14 cellular contexts compared by ENCODE assay signal in genomic region chr1:43971336-43971980, GRCh38. TPM values are rescaled to one million over a fixed set of nuclear protein-coding genes. Genes with fewer than 3 reads are reported as not detected.
A peak's percentile ranks its signal among the peaks of the same experiment; 100 is the strongest.
DNase-seq lines count a peak whose midpoint lies in the region; ATAC-seq and TF ChIP-seq lines count a peak whose summit lies in the region.
"Had no signal": no experiment of that assay in that cellular context is flagged by ENCODE, and none has a peak within 500 bp of the region (broad histone marks: within the 10 kb centered on the region; RNA-seq: fewer than 3 reads in every experiment).

No MANE protein-coding gene starts in this region.

- intact Hi-C loops in activated T-helper 2 cell treated with anti-CD3 and anti-CD28 coated beads, Interferon-gamma antibody, Interleukin-2, Interleukin-4, amounts not matched to agents 10 μg/mL and 5 μg/mL and 100 μg/mL, durations not matched to agents 14 hours and 24 hours and 36 hours (cut with micrococcal nuclease), result no loop called here
- intact Hi-C loops in natural killer cell (cut with micrococcal nuclease) (no loop called here), head of caudate nucleus (cut with DNase I) (no loop called here)

- peaks cover 38% of the 10 kb centered on the region for H3K79me2 ChIP-seq in DOHH2 (ENCODE audit: control insufficient read depth, low read length)

- peaks cover 6% of the 10 kb centered on the region for H3K36me3 ChIP-seq in CD4-positive, CD25-positive, alpha-beta regulatory T cell (ENCODE audit: control insufficient read depth, insufficient read depth, low read length)
- H3K36me3 ChIP-seq in DOHH2 (ENCODE audit: control insufficient read depth, low read length), result peaks cover 50% of the 10 kb centered on the region

- peaks cover 0 to 1% (median 0%) of the 10 kb centered on the region in 7 donors for H3K9me3 Mint-ChIP-seq in CD4-positive, CD25-positive, alpha-beta regulatory T cell
- H3K9me3 Mint-ChIP-seq in activated T-helper 2 cell treated with anti-CD3 and anti-CD28 coated beads, Interferon-gamma antibody, Interleukin-2, Interleukin-4, amounts not matched to agents 10 μg/mL and 5 μg/mL and 100 μg/mL, durations not matched to agents 14 hours and 24 hours and 36 hours, result no peaks in the 10 kb centered on the region
- no peaks in the 10 kb centered on the region for H3K9me3 Mint-ChIP-seq in natural killer cell

- H3K4me1 Mint-ChIP-seq in CD4-positive, CD25-positive, alpha-beta regulatory T cell, result peaks cover 0 to 49% (median 22%) of the 10 kb centered on the region in 4 donors
- H3K4me1 Mint-ChIP-seq in activated T-helper 2 cell treated with anti-CD3 and anti-CD28 coated beads, Interferon-gamma antibody, Interleukin-2, Interleukin-4, amounts not matched to agents 10 μg/mL and 5 μg/mL and 100 μg/mL, durations not matched to agents 14 hours and 24 hours and 36 hours (ENCODE audit: low read depth), result peaks cover 32% of the 10 kb centered on the region
- peaks cover 43 to 51% of the 10 kb centered on the region in 2 donors for H3K4me1 Mint-ChIP-seq in natural killer cell

- DNase-seq in CD4-positive, CD25-positive, alpha-beta regulatory T cell, result no peak
- no peak for DNase-seq in activated T-helper 2 cell treated with anti-CD3 and anti-CD28 coated beads, Interferon-gamma antibody, Interleukin-2, Interleukin-4, amounts not matched to agents 10 μg/mL and 5 μg/mL and 100 μg/mL, durations not matched to agents 14 hours and 24 hours and 36 hours (ENCODE audit: low spot score)
- DNase-seq in natural killer cell (no peak), DMS 273 (lab: John Stamatoyannopoulos, UW; ENCODE audit: unreplicated experiment) (no peak), COR-L47 (lab: John Stamatoyannopoulos, UW) (no peak), head of caudate nucleus (no peak), CD1c-positive myeloid dendritic cell (ENCODE audit: extremely low spot score) (no peak)
- DNase-seq: activated CD4-positive, alpha-beta T cell treated with anti-CD3 and anti-CD28 coated beads, Interleukin-2, amount 50 U/mL, for 48 hours; amygdala; left ventricle myocardium superior; NCI-H1048; NCI-H345 had no signal

- H3F3A ChIP-seq in DOHH2 (ENCODE audit: control insufficient read depth, insufficient read depth), result peaks cover 12% of the 10 kb centered on the region; the same call in 1 of the 2 replicates

- H3K9me2 ChIP-seq in DOHH2 (replicated peaks; ENCODE audit: control insufficient read depth, low read length), result no peaks in the 10 kb centered on the region

- ATAC-seq in CD4-positive, CD25-positive, alpha-beta regulatory T cell (ENCODE audit: low read depth in 2 of 2), result no peak
- ATAC-seq in natural killer cell, result no peak
- ATAC-seq: left ventricle myocardium superior had no signal

- peaks cover 4% of the 10 kb centered on the region for H3K27me3 Mint-ChIP-seq in CD4-positive, CD25-positive, alpha-beta regulatory T cell
- no peaks in the 10 kb centered on the region for H3K27me3 Mint-ChIP-seq in activated T-helper 2 cell treated with anti-CD3 and anti-CD28 coated beads, Interferon-gamma antibody, Interleukin-2, Interleukin-4, amounts not matched to agents 10 μg/mL and 5 μg/mL and 100 μg/mL, durations not matched to agents 14 hours and 24 hours and 36 hours (ENCODE audit: low read depth)
- no peaks in the 10 kb centered on the region for H3K27me3 Mint-ChIP-seq in natural killer cell (ENCODE audit: low read depth in 2 of 2)

- H3K4me1 ChIP-seq in CD4-positive, CD25-positive, alpha-beta regulatory T cell (ENCODE audit: control insufficient read depth, insufficient read depth, low read length, poor library complexity, severe bottlenecking), result peaks cover 37% of the 10 kb centered on the region
- H3K4me1 ChIP-seq in DOHH2 (ENCODE audit: control insufficient read depth, low read length), result peaks cover 33% of the 10 kb centered on the region

- no peaks in the 10 kb centered on the region for H3K27me3 ChIP-seq in CD4-positive, CD25-positive, alpha-beta regulatory T cell (ENCODE audit: control insufficient read depth, insufficient read depth, low read length)
- H3K27me3 ChIP-seq in DOHH2 (ENCODE audit: control insufficient read depth, low read length), result no peaks in the 10 kb centered on the region
- H3K27me3 ChIP-seq: esophagus muscularis mucosa had no signal

- peak overlapping the region; percentile 90 to 93 (median 93) for H3K4me3 Mint-ChIP-seq in CD4-positive, CD25-positive, alpha-beta regulatory T cell
- peak overlapping the region; percentile 93 for H3K4me3 Mint-ChIP-seq in activated T-helper 2 cell treated with anti-CD3 and anti-CD28 coated beads, Interferon-gamma antibody, Interleukin-2, Interleukin-4, amounts not matched to agents 10 μg/mL and 5 μg/mL and 100 μg/mL, durations not matched to agents 14 hours and 24 hours and 36 hours (ENCODE audit: low read depth)
- peak overlapping the region; percentile 95 for H3K4me3 Mint-ChIP-seq in natural killer cell

- peak overlapping the region; percentile 89 for H3K4me2 ChIP-seq in DOHH2 (ENCODE audit: low read length)

- no peak overlapping the region for H3K4me3 ChIP-seq in CD4-positive, CD25-positive, alpha-beta regulatory T cell (ENCODE audit: low read depth, low read length)
- peak overlapping the region; percentile 95 for H3K4me3 ChIP-seq in DOHH2 (ENCODE audit: low read length)

- H3K36me3 Mint-ChIP-seq in CD4-positive, CD25-positive, alpha-beta regulatory T cell, result peaks cover 7% of the 10 kb centered on the region
- peaks cover 42% of the 10 kb centered on the region for H3K36me3 Mint-ChIP-seq in activated T-helper 2 cell treated with anti-CD3 and anti-CD28 coated beads, Interferon-gamma antibody, Interleukin-2, Interleukin-4, amounts not matched to agents 10 μg/mL and 5 μg/mL and 100 μg/mL, durations not matched to agents 14 hours and 24 hours and 36 hours (ENCODE audit: low read depth)
- no peaks in the 10 kb centered on the region for H3K36me3 Mint-ChIP-seq in natural killer cell

- H4K20me1 ChIP-seq in DOHH2 (ENCODE audit: control insufficient read depth, insufficient read depth, low read depth, low read length), result peaks cover 8% of the 10 kb centered on the region; the same call in 1 of the 2 replicates

- no peak overlapping the region for H3K27ac Mint-ChIP-seq in CD4-positive, CD25-positive, alpha-beta regulatory T cell
- H3K27ac Mint-ChIP-seq in activated T-helper 2 cell treated with anti-CD3 and anti-CD28 coated beads, Interferon-gamma antibody, Interleukin-2, Interleukin-4, amounts not matched to agents 10 μg/mL and 5 μg/mL and 100 μg/mL, durations not matched to agents 14 hours and 24 hours and 36 hours, result no peak overlapping the region
- H3K27ac Mint-ChIP-seq in natural killer cell, result no peak overlapping the region

- TF ChIP-seq CTCF in DOHH2 (IDR thresholded peaks at IDR 0.05; ENCODE audit: low read depth, low read length, poor library complexity, severe bottlenecking) (no peak), natural killer cell (IDR thresholded peaks at IDR 0.05) (no peak)

- no peak overlapping the region for H3K27ac ChIP-seq in CD4-positive, CD25-positive, alpha-beta regulatory T cell (ENCODE audit: insufficient read depth, low read length, poor library complexity, severe bottlenecking)
- no peak overlapping the region for H3K27ac ChIP-seq in DOHH2 (ENCODE audit: low read depth, low read length)
- H3K27ac ChIP-seq: esophagus muscularis mucosa had no signal

- H3K9me3 ChIP-seq in CD4-positive, CD25-positive, alpha-beta regulatory T cell (ENCODE audit: control insufficient read depth in 2 of 2, low read length in 2 of 2), result no peaks in the 10 kb centered on the region
- H3K9me3 ChIP-seq in DOHH2 (ENCODE audit: control insufficient read depth, insufficient read depth, low read length), result no peaks in the 10 kb centered on the region
- H3K9me3 ChIP-seq: esophagus muscularis mucosa had no signal

RNA-seq across cellular contexts. Expression of gene DPH2, which starts 1.6 kb away (rescaled TPM):
- 17.9 TPM for total RNA-seq in CD4-positive, CD25-positive, alpha-beta regulatory T cell
- polyA plus RNA-seq in CD4-positive, CD25-positive, alpha-beta regulatory T cell, result 10 to 100 TPM; 17.2 to 25.0 (median 21.0) TPM
- total RNA-seq in activated T-helper 2 cell treated with anti-CD3 and anti-CD28 coated beads, Interferon-gamma antibody, Interleukin-2, Interleukin-4, amounts not matched to agents 10 μg/mL and 5 μg/mL and 100 μg/mL, durations not matched to agents 14 hours and 24 hours and 36 hours, result 48.2 and 49.5 TPM in 2 replicates
- total RNA-seq in natural killer cell, result 10 to 100 TPM; 18.2 to 27.3 (median 18.8) TPM

RNA-seq across cellular contexts. Expression of gene ATP6V0B, which starts 3.3 kb away (rescaled TPM):
- 69.4 TPM for total RNA-seq in CD4-positive, CD25-positive, alpha-beta regulatory T cell
- 100 to 1,000 TPM; 207 to 274 (median 237) TPM for polyA plus RNA-seq in CD4-positive, CD25-positive, alpha-beta regulatory T cell
- 156 and 160 TPM in 2 replicates for total RNA-seq in activated T-helper 2 cell treated with anti-CD3 and anti-CD28 coated beads, Interferon-gamma antibody, Interleukin-2, Interleukin-4, amounts not matched to agents 10 μg/mL and 5 μg/mL and 100 μg/mL, durations not matched to agents 14 hours and 24 hours and 36 hours
- total RNA-seq in natural killer cell, result 100 to 1,000 TPM in 2 of 3 donors, 10 to 100 TPM in 1; 76.3 to 115 (median 113) TPM

RNA-seq across cellular contexts. Expression of gene B4GALT2, which starts 7.6 kb away (rescaled TPM):
- total RNA-seq in CD4-positive, CD25-positive, alpha-beta regulatory T cell, result 0.54 TPM
- polyA plus RNA-seq in CD4-positive, CD25-positive, alpha-beta regulatory T cell, result under 1 TPM; 0.20 to 0.86 (median 0.32) TPM
- 53.9 and 57.7 TPM in 2 replicates for total RNA-seq in activated T-helper 2 cell treated with anti-CD3 and anti-CD28 coated beads, Interferon-gamma antibody, Interleukin-2, Interleukin-4, amounts not matched to agents 10 μg/mL and 5 μg/mL and 100 μg/mL, durations not matched to agents 14 hours and 24 hours and 36 hours
- total RNA-seq in natural killer cell, result 1 to 10 TPM; 1.5 to 5.5 (median 2.2) TPM

RNA-seq across cellular contexts. Expression of gene CCDC24, which starts 19.9 kb away (rescaled TPM):
- total RNA-seq in CD4-positive, CD25-positive, alpha-beta regulatory T cell, result 1.2 TPM
- 1 to 10 TPM in 1 of 4 donors, under 1 TPM in 3; 0.18 to 1.8 (median 0.73) TPM for polyA plus RNA-seq in CD4-positive, CD25-positive, alpha-beta regulatory T cell
- 2.1 and 2.3 TPM in 2 replicates for total RNA-seq in activated T-helper 2 cell treated with anti-CD3 and anti-CD28 coated beads, Interferon-gamma antibody, Interleukin-2, Interleukin-4, amounts not matched to agents 10 μg/mL and 5 μg/mL and 100 μg/mL, durations not matched to agents 14 hours and 24 hours and 36 hours
- 1 to 10 TPM; 3.8 to 5.2 (median 3.9) TPM for total RNA-seq in natural killer cell

RNA-seq across cellular contexts. Expression of gene IPO13, which starts 24.7 kb away (rescaled TPM):
- total RNA-seq in CD4-positive, CD25-positive, alpha-beta regulatory T cell, result 12.6 TPM
- polyA plus RNA-seq in CD4-positive, CD25-positive, alpha-beta regulatory T cell, result 10 to 100 TPM in 2 of 4 donors, 1 to 10 TPM in 2; 9.4 to 11.6 (median 10.1) TPM
- total RNA-seq in activated T-helper 2 cell treated with anti-CD3 and anti-CD28 coated beads, Interferon-gamma antibody, Interleukin-2, Interleukin-4, amounts not matched to agents 10 μg/mL and 5 μg/mL and 100 μg/mL, durations not matched to agents 14 hours and 24 hours and 36 hours, result 26.4 and 26.8 TPM in 2 replicates
- 10 to 100 TPM; 18.1 to 22.7 (median 18.4) TPM for total RNA-seq in natural killer cell
